In genomic region chr7:23117841-23118240, GRCh38 we compare ENCODE assay signal across 2 cellular contexts.
TF ChIP-seq lines count a peak whose summit lies in the region.

No MANE protein-coding gene starts in this region.

TF ChIP-seq in SK-N-SH, 30 proteins besides CTCF, POLR2A, EP300 and RAD21 (continued from another document):
- TF ChIP-seq, protein P1, sequence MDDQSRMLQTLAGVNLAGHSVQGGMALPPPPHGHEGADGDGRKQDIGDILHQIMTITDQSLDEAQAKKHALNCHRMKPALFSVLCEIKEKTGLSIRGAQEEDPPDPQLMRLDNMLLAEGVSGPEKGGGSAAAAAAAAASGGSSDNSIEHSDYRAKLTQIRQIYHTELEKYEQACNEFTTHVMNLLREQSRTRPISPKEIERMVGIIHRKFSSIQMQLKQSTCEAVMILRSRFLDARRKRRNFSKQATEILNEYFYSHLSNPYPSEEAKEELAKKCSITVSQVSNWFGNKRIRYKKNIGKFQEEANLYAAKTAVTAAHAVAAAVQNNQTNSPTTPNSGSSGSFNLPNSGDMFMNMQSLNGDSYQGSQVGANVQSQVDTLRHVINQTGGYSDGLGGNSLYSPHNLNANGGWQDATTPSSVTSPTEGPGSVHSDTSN (IDR thresholded peaks at IDR 0.05) = peak; percentile 18; the same call in 1 of the 2 replicates
TF ChIP-seq in SK-N-SH: peak in this region for 1.

TF ChIP-seq in SK-N-SH treated with all-trans-retinoic acid at 6 μM for 48 hours, 23 proteins besides CTCF, POLR2A, EP300 and RAD21 (continued from another document):
- TF ChIP-seq TSHZ2 (CRISPR knock-in tag; IDR thresholded peaks at IDR 0.05) (no peak), RARB (CRISPR knock-in tag; IDR thresholded peaks at IDR 0.05) (no peak)
